1 cellular context compared by ENCODE assay signal in the genomic region with DNA sequence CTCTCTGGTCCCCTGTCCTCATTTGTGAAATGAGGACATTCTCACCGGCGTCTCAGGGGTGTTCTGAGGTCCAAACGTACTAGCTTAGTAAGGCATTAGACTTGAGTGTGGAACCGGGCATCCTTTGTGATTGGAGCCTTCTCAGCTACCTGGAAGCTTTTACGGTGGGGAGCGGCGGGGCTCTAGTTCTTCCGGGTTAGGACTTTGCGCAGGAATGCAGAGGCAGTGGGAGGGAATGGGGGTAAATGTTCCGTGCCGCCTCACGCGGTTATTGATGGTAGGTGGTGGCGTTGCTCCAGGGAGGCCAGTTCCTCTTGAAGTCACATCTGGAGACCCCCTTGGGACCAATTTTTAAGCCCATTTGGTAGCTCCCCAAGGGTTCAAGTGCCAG.
TF ChIP-seq lines count a peak whose summit lies in the region.

No MANE protein-coding gene starts in this region.

TF ChIP-seq in SK-N-SH treated with all-trans-retinoic acid at 6 μM for 48 hours, 23 proteins besides CTCF, POLR2A, EP300 and RAD21 (continued from another document):
- no peak for TF ChIP-seq PPARA (CRISPR knock-in tag; IDR thresholded peaks at IDR 0.05; ENCODE audit: borderline replicate concordance)
- TF ChIP-seq, protein P1, sequence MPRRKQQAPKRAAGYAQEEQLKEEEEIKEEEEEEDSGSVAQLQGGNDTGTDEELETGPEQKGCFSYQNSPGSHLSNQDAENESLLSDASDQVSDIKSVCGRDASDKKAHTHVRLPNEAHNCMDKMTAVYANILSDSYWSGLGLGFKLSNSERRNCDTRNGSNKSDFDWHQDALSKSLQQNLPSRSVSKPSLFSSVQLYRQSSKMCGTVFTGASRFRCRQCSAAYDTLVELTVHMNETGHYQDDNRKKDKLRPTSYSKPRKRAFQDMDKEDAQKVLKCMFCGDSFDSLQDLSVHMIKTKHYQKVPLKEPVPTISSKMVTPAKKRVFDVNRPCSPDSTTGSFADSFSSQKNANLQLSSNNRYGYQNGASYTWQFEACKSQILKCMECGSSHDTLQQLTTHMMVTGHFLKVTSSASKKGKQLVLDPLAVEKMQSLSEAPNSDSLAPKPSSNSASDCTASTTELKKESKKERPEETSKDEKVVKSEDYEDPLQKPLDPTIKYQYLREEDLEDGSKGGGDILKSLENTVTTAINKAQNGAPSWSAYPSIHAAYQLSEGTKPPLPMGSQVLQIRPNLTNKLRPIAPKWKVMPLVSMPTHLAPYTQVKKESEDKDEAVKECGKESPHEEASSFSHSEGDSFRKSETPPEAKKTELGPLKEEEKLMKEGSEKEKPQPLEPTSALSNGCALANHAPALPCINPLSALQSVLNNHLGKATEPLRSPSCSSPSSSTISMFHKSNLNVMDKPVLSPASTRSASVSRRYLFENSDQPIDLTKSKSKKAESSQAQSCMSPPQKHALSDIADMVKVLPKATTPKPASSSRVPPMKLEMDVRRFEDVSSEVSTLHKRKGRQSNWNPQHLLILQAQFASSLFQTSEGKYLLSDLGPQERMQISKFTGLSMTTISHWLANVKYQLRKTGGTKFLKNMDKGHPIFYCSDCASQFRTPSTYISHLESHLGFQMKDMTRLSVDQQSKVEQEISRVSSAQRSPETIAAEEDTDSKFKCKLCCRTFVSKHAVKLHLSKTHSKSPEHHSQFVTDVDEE (CRISPR knock-in tag; IDR thresholded peaks at IDR 0.05), result no peak
- no peak for TF ChIP-seq CSDC2 (CRISPR knock-in tag; IDR thresholded peaks at IDR 0.05)
- no peak for TF ChIP-seq ZFP3 (CRISPR knock-in tag; IDR thresholded peaks at IDR 0.05)
- no peak for TF ChIP-seq ZNF565 (CRISPR knock-in tag; conservative IDR thresholded peaks at IDR 0.05; ENCODE audit: low read depth)
